ENCODE assay signal across 1 cellular context in genomic region chr3:161939919-161940693, GRCh38.
TF ChIP-seq lines count a peak whose summit lies in the region.

No MANE protein-coding gene starts in this region.

TF ChIP-seq in H1, 55 proteins besides CTCF, POLR2A, EP300 and RAD21:
- no peak for TF ChIP-seq SUZ12 (IDR thresholded peaks at IDR 0.05; ENCODE audit: low read length)
- no peak for TF ChIP-seq SIN3A (conservative IDR thresholded peaks at IDR 0.05 in 1 of 2, IDR thresholded peaks at IDR 0.05 in 1 of 2; ENCODE audit: low read depth in 1 of 2, low read length in 2 of 2)
- TF ChIP-seq SIRT6 (IDR thresholded peaks at IDR 0.05; ENCODE audit: low read length), result no peak
TF ChIP-seq in H1: peak in this region for 0.
